ENCODE assay signal across 1 cellular context in the genomic region with DNA sequence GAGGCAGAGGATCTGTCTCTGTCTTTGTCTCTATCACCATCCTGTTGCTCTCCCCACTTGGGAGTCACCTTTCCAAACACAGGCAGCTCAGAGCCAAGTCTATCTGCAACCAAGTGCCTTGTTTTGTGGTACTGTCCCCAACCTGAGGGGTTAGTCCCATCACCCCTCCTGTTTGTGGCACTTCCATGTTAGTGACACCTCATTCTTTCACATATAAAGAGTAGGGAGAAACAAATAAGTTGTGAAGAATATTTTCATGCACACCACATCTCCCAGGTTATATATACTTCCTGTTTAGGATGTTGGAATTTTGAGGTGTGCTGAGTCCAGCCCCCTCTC.
TF ChIP-seq lines count a peak whose summit lies in the region.

No MANE protein-coding gene starts in this region.

TF ChIP-seq in HepG2, 621 proteins besides CTCF, POLR2A, EP300 and RAD21 (continued from another document):
- TF ChIP-seq, protein P1, sequence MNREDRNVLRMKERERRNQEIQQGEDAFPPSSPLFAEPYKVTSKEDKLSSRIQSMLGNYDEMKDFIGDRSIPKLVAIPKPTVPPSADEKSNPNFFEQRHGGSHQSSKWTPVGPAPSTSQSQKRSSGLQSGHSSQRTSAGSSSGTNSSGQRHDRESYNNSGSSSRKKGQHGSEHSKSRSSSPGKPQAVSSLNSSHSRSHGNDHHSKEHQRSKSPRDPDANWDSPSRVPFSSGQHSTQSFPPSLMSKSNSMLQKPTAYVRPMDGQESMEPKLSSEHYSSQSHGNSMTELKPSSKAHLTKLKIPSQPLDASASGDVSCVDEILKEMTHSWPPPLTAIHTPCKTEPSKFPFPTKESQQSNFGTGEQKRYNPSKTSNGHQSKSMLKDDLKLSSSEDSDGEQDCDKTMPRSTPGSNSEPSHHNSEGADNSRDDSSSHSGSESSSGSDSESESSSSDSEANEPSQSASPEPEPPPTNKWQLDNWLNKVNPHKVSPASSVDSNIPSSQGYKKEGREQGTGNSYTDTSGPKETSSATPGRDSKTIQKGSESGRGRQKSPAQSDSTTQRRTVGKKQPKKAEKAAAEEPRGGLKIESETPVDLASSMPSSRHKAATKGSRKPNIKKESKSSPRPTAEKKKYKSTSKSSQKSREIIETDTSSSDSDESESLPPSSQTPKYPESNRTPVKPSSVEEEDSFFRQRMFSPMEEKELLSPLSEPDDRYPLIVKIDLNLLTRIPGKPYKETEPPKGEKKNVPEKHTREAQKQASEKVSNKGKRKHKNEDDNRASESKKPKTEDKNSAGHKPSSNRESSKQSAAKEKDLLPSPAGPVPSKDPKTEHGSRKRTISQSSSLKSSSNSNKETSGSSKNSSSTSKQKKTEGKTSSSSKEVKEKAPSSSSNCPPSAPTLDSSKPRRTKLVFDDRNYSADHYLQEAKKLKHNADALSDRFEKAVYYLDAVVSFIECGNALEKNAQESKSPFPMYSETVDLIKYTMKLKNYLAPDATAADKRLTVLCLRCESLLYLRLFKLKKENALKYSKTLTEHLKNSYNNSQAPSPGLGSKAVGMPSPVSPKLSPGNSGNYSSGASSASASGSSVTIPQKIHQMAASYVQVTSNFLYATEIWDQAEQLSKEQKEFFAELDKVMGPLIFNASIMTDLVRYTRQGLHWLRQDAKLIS (CRISPR knock-in tag; IDR thresholded peaks at IDR 0.05), result peak; percentile 33; the same call in 1 of the 2 replicates
- TF ChIP-seq CEBPB (IDR thresholded peaks at IDR 0.05; ENCODE audit: borderline replicate concordance, low read depth, low read length) (no peak), SMC3 (IDR thresholded peaks at IDR 0.05; ENCODE audit: low read length) (no peak), NR3C1 (CRISPR knock-in tag; IDR thresholded peaks at IDR 0.05) (no peak), ZNF816 (CRISPR knock-in tag; IDR thresholded peaks at IDR 0.05; ENCODE audit: borderline replicate concordance) (peak; percentile 77; the same call in 1 of the 2 replicates), ZNF543 (CRISPR knock-in tag; IDR thresholded peaks at IDR 0.05) (no peak), ZNF749 (CRISPR knock-in tag; IDR thresholded peaks at IDR 0.05; ENCODE audit: borderline replicate concordance) (0 out of 2 replicates have a peak, but pooled peaks have one; percentile 34), KLF11 (CRISPR knock-in tag; IDR thresholded peaks at IDR 0.05) (no peak)
- TF ChIP-seq, protein P2, sequence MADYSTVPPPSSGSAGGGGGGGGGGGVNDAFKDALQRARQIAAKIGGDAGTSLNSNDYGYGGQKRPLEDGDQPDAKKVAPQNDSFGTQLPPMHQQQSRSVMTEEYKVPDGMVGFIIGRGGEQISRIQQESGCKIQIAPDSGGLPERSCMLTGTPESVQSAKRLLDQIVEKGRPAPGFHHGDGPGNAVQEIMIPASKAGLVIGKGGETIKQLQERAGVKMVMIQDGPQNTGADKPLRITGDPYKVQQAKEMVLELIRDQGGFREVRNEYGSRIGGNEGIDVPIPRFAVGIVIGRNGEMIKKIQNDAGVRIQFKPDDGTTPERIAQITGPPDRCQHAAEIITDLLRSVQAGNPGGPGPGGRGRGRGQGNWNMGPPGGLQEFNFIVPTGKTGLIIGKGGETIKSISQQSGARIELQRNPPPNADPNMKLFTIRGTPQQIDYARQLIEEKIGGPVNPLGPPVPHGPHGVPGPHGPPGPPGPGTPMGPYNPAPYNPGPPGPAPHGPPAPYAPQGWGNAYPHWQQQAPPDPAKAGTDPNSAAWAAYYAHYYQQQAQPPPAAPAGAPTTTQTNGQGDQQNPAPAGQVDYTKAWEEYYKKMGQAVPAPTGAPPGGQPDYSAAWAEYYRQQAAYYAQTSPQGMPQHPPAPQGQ (CRISPR knock-in tag; IDR thresholded peaks at IDR 0.05; ENCODE audit: borderline replicate concordance), result no peak
